Comparison of ENCODE assay signal across 8 cellular contexts in genomic region chr10:99619090-99619800, GRCh38. TPM values are rescaled to one million over a fixed set of nuclear protein-coding genes. Genes with fewer than 3 reads are reported as not detected.
DNase-seq lines count a peak whose midpoint lies in the region; ATAC-seq and TF ChIP-seq lines count a peak whose summit lies in the region.

No MANE protein-coding gene starts in this region.

- H3K27me3 ChIP-seq in duodenal mucosa (ENCODE audit: control insufficient read depth in 1 of 2, insufficient read depth in 2 of 2, low read length in 2 of 2) = no peaks in the 10 kb centered on the region

- H3K27ac Mint-ChIP-seq in natural killer cell = peak overlapping the region; percentile 57 to 87

- H3K27me3 Mint-ChIP-seq in natural killer cell (ENCODE audit: low read depth in 2 of 2) = no peaks in the 10 kb centered on the region

- ATAC-seq in natural killer cell = no peak
- ATAC-seq in HG02642 (IDR thresholded peaks at IDR 0.05; ENCODE audit: poor library complexity, unreplicated experiment) = no peak
- ATAC-seq in GM21423 (IDR thresholded peaks at IDR 0.05; ENCODE audit: unreplicated experiment) = no peak

- H3K9me3 Mint-ChIP-seq in natural killer cell = no peaks in the 10 kb centered on the region

- peaks cover 22 to 39% of the 10 kb centered on the region in 2 donors for H3K4me1 ChIP-seq in duodenal mucosa (ENCODE audit: control insufficient read depth in 1 of 2, insufficient read depth in 2 of 2, low read length in 2 of 2)

- no peaks in the 10 kb centered on the region for H3K9me3 ChIP-seq in duodenal mucosa (ENCODE audit: control insufficient read depth in 1 of 2, low read length in 2 of 2)

- H3K4me3 ChIP-seq in duodenal mucosa (ENCODE audit: low read depth in 1 of 2, low read length in 2 of 2) = peak overlapping the region; percentile 87 to 93

- intact Hi-C loops in natural killer cell (cut with micrococcal nuclease) = no loop called here

- peak overlapping the region; percentile 78 to 92 for H3K9ac ChIP-seq in duodenal mucosa (ENCODE audit: low read depth in 1 of 2, low read length in 2 of 2)

- H3K36me3 Mint-ChIP-seq in natural killer cell = no peaks in the 10 kb centered on the region

- no peak for TF ChIP-seq CTCF in natural killer cell (IDR thresholded peaks at IDR 0.05)

- H3K4me1 Mint-ChIP-seq in natural killer cell = peaks cover 42 to 46% of the 10 kb centered on the region in 2 donors

- DNase-seq in NCI-H82 (lab: John Stamatoyannopoulos, UW) = peak; percentile 38
- DNase-seq in NCI-H82 treated with DMSO at 0.1 percent for 48 hours (lab: John Stamatoyannopoulos, UW; ENCODE audit: unreplicated experiment) = no peak
- DNase-seq in OCI-M1 (lab: John Stamatoyannopoulos, UW) = peak; percentile 75
- DNase-seq in natural killer cell = no peak
- DNase-seq in Ammon's horn (ENCODE audit: low spot score) = no peak

- H3K27ac ChIP-seq in duodenal mucosa (ENCODE audit: low read depth, low read length) = peak overlapping the region; percentile 70

- peaks cover 0 to 3% of the 10 kb centered on the region in 2 donors for H3K36me3 ChIP-seq in duodenal mucosa (ENCODE audit: control insufficient read depth in 1 of 2, insufficient read depth in 2 of 2, low read length in 2 of 2)

- peak overlapping the region; percentile 73 for H3K4me3 Mint-ChIP-seq in natural killer cell

RNA-seq across cellular contexts. Expression of gene SLC25A28, which starts 1.0 kb away (rescaled TPM):
- 10 to 100 TPM; 73.0 to 83.6 (median 75.3) TPM for total RNA-seq in natural killer cell

RNA-seq across cellular contexts. Expression of gene ENTPD7, which starts 40.1 kb away (rescaled TPM):
- 1 to 10 TPM; 3.7 to 6.3 (median 5.6) TPM for total RNA-seq in natural killer cell

Comparison
In these comparisons a context has a peak if more than half of its experiments do, and no peak if none do; other contexts are left out.
1. DNase-seq: peak in NCI-H82 (single experiment) and OCI-M1 (single experiment); none in NCI-H82 treated with DMSO at 0.1 percent for 48 hours (single experiment), natural killer cell (single experiment) and Ammon's horn (single experiment).